Comparison of ENCODE assay signal across 31 cellular contexts in the genomic region with DNA sequence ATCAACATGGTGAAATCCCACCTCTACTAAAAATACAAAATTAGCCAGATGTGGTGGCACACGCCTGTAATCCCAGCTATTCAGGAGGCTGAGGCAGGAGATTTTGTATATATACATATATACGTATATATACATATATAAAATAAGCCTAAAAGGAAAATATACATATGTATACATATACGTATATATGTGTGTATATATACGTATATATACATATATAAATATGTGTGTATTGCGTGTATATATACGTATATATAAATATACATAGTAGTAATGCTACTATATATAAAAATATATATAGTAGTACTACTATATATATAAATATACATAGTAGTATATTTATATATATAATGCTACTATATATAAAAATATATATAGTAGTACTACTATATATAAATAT.
"Had no signal": no experiment of that assay in that cellular context is flagged by ENCODE, and none has a peak within 500 bp of the region (broad histone marks: within the 10 kb centered on the region; RNA-seq: fewer than 3 reads in every experiment).

No MANE protein-coding gene starts in this region.

- H3K9me3 ChIP-seq: left lung, neutrophil, prostate gland, spleen, tibial nerve, uterus had no signal

- H3K27ac Mint-ChIP-seq: mesothelial cell of epicardium; naive B cell; natural killer cell; nephron progenitor cell; neural progenitor cell; stimulated activated memory B cell treated with anti-CD40 and anti-IgM and Interleukin-4, amounts not matched to agents 10 μg/mL and 1 μg/mL and 100 μg/mL, for 72 hours; stimulated activated naive CD8-positive, alpha-beta T cell treated with anti-CD3 and anti-CD28 coated beads, Interleukin-15, amount 100 ng/mL, for 72 hours; type B pancreatic cell had no signal

- H3K4me3 ChIP-seq: left lung, lung, neural progenitor cell, prostate gland, skin epidermis, spleen, tibial nerve, uterus had no signal

- ATAC-seq: left cardiac atrium; left lung; natural killer cell; right cardiac atrium; sciatic nerve; stimulated activated memory B cell treated with anti-CD40 and anti-IgM and Interleukin-4, amounts not matched to agents 10 μg/mL and 1 μg/mL and 100 μg/mL, for 72 hours; stimulated activated naive CD8-positive, alpha-beta T cell treated with anti-CD3 and anti-CD28 coated beads, Interleukin-15, amount 100 ng/mL, for 72 hours had no signal

- H2AFZ ChIP-seq: neural progenitor cell had no signal

- DNase-seq: hippocampal formation; kidney glomerular epithelial cell; left cardiac atrium; left lung; mesendoderm; naive B cell; natural killer cell; nephron progenitor cell; occipital lobe; retina; right cardiac atrium; spleen; stimulated activated CD4-positive, alpha-beta T cell treated with anti-CD3 and anti-CD28 coated beads, Interleukin-1b, Interleukin-23, amount 100 ng/mL, for 48 hours; stimulated activated CD4-positive, alpha-beta T cell treated with anti-CD3 and anti-CD28 coated beads, Interleukin-2, amount 100 ng/mL, for 48 hours; stimulated activated CD4-positive, alpha-beta T cell treated with anti-CD3 and anti-CD28 coated beads, Interleukin-4, amount 100 ng/mL, for 4 hours; stimulated activated CD8-positive, alpha-beta memory T cell treated with anti-CD3 and anti-CD28 coated beads, Interleukin-4, amount 100 ng/mL, for 48 hours; stimulated activated naive CD4-positive, alpha-beta T cell treated with Interleukin-2 at 50 U/mL for 16 hours; stimulated activated naive CD8-positive, alpha-beta T cell treated with anti-CD3 and anti-CD28 coated beads, Interleukin-15, amount 100 ng/mL, for 72 hours; substantia nigra; uterus had no signal

- H3K4me2 ChIP-seq: neural progenitor cell had no signal

- FAIRE-seq: keratinocyte had no signal

- H3K4me1 ChIP-seq: left lung, neural progenitor cell, prostate gland, tibial nerve, uterus had no signal

- H3K27me3 ChIP-seq: left lung, neural progenitor cell, neutrophil, spleen, tibial nerve, uterus had no signal

- H3K27ac ChIP-seq: left lung, neural progenitor cell, neutrophil, prostate gland, skin epidermis, spleen, tibial nerve, uterus had no signal

- H3K27me3 Mint-ChIP-seq: naive B cell; stimulated activated memory B cell treated with anti-CD40 and anti-IgM and Interleukin-4, amounts not matched to agents 10 μg/mL and 1 μg/mL and 100 μg/mL, for 72 hours; stimulated activated naive CD8-positive, alpha-beta T cell treated with anti-CD3 and anti-CD28 coated beads, Interleukin-15, amount 100 ng/mL, for 72 hours; type B pancreatic cell had no signal

- H3K9me3 Mint-ChIP-seq: mesothelial cell of epicardium; naive B cell; natural killer cell; nephron progenitor cell; neural progenitor cell; stimulated activated memory B cell treated with anti-CD40 and anti-IgM and Interleukin-4, amounts not matched to agents 10 μg/mL and 1 μg/mL and 100 μg/mL, for 72 hours; stimulated activated naive CD8-positive, alpha-beta T cell treated with anti-CD3 and anti-CD28 coated beads, Interleukin-15, amount 100 ng/mL, for 72 hours; type B pancreatic cell had no signal

- H3K4me1 Mint-ChIP-seq: mesothelial cell of epicardium; natural killer cell; nephron progenitor cell; neural progenitor cell; stimulated activated naive CD8-positive, alpha-beta T cell treated with anti-CD3 and anti-CD28 coated beads, Interleukin-15, amount 100 ng/mL, for 72 hours had no signal

- H3K36me3 ChIP-seq: uterus had no signal

- H3K4me3 Mint-ChIP-seq: mesothelial cell of epicardium; naive B cell; natural killer cell; nephron progenitor cell; neural progenitor cell; stimulated activated memory B cell treated with anti-CD40 and anti-IgM and Interleukin-4, amounts not matched to agents 10 μg/mL and 1 μg/mL and 100 μg/mL, for 72 hours; stimulated activated naive CD8-positive, alpha-beta T cell treated with anti-CD3 and anti-CD28 coated beads, Interleukin-15, amount 100 ng/mL, for 72 hours; type B pancreatic cell had no signal

- H3K9ac ChIP-seq: neural progenitor cell had no signal
